Comparison of ENCODE assay signal across 1 cellular context in genomic region chr20:43976577-43976976, GRCh38.
TF ChIP-seq lines count a peak whose summit lies in the region.

No MANE protein-coding gene starts in this region.

TF ChIP-seq in HepG2, 621 proteins besides CTCF, POLR2A, EP300 and RAD21:
- TF ChIP-seq ZNF225 (CRISPR knock-in tag; IDR thresholded peaks at IDR 0.05) (no peak), FOXA3 (CRISPR knock-in tag; IDR thresholded peaks at IDR 0.05) (no peak)
TF ChIP-seq in HepG2: peak in this region for 0.
